1 cellular context compared by ENCODE assay signal in the genomic region with DNA sequence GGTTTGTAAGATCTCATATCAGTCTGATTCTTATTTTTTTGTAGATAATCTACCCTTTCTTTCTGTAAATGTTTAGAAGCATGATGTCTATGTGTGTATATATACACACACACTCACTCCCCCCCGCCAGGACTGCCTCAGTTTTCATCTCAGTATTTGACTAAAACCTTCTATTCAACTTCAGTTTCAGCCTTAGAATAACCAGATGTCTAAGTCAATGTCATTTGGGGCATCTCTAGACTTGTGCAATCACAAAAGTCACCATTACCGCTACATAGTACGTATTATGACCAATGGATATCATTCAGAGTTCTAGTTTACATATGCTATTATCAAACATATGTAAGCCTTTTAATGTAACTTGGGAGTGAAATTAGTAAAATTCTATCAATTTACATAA.
TF ChIP-seq lines count a peak whose summit lies in the region.

No MANE protein-coding gene starts in this region.

TF ChIP-seq in GM23338, 12 proteins besides CTCF, POLR2A, EP300 and RAD21 (continued from another document):
- TF ChIP-seq, protein P1, sequence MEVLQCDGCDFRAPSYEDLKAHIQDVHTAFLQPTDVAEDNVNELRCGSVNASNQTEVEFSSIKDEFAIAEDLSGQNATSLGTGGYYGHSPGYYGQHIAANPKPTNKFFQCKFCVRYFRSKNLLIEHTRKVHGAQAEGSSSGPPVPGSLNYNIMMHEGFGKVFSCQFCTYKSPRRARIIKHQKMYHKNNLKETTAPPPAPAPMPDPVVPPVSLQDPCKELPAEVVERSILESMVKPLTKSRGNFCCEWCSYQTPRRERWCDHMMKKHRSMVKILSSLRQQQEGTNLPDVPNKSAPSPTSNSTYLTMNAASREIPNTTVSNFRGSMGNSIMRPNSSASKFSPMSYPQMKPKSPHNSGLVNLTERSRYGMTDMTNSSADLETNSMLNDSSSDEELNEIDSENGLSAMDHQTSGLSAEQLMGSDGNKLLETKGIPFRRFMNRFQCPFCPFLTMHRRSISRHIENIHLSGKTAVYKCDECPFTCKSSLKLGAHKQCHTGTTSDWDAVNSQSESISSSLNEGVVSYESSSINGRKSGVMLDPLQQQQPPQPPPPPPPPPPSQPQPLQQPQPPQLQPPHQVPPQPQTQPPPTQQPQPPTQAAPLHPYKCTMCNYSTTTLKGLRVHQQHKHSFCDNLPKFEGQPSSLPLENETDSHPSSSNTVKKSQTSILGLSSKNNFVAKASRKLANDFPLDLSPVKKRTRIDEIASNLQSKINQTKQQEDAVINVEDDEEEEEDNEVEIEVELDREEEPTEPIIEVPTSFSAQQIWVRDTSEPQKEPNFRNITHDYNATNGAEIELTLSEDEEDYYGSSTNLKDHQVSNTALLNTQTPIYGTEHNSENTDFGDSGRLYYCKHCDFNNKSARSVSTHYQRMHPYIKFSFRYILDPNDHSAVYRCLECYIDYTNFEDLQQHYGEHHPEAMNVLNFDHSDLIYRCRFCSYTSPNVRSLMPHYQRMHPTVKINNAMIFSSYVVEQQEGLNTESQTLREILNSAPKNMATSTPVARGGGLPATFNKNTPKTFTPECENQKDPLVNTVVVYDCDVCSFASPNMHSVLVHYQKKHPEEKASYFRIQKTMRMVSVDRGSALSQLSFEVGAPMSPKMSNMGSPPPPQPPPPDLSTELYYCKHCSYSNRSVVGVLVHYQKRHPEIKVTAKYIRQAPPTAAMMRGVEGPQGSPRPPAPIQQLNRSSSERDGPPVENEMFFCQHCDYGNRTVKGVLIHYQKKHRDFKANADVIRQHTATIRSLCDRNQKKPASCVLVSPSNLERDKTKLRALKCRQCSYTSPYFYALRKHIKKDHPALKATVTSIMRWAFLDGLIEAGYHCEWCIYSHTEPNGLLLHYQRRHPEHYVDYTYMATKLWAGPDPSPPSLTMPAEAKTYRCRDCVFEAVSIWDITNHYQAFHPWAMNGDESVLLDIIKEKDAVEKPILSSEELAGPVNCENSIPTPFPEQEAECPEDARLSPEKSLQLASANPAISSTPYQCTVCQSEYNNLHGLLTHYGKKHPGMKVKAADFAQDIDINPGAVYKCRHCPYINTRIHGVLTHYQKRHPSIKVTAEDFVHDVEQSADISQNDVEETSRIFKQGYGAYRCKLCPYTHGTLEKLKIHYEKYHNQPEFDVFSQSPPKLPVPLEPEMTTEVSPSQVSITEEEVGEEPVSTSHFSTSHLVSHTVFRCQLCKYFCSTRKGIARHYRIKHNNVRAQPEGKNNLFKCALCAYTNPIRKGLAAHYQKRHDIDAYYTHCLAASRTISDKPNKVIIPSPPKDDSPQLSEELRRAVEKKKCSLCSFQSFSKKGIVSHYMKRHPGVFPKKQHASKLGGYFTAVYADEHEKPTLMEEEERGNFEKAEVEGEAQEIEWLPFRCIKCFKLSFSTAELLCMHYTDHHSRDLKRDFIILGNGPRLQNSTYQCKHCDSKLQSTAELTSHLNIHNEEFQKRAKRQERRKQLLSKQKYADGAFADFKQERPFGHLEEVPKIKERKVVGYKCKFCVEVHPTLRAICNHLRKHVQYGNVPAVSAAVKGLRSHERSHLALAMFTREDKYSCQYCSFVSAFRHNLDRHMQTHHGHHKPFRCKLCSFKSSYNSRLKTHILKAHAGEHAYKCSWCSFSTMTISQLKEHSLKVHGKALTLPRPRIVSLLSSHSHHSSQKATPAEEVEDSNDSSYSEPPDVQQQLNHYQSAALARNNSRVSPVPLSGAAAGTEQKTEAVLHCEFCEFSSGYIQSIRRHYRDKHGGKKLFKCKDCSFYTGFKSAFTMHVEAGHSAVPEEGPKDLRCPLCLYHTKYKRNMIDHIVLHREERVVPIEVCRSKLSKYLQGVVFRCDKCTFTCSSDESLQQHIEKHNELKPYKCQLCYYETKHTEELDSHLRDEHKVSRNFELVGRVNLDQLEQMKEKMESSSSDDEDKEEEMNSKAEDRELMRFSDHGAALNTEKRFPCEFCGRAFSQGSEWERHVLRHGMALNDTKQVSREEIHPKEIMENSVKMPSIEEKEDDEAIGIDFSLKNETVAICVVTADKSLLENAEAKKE (CRISPR knock-in tag; IDR thresholded peaks at IDR 0.05): no peak
- TF ChIP-seq, protein P2, sequence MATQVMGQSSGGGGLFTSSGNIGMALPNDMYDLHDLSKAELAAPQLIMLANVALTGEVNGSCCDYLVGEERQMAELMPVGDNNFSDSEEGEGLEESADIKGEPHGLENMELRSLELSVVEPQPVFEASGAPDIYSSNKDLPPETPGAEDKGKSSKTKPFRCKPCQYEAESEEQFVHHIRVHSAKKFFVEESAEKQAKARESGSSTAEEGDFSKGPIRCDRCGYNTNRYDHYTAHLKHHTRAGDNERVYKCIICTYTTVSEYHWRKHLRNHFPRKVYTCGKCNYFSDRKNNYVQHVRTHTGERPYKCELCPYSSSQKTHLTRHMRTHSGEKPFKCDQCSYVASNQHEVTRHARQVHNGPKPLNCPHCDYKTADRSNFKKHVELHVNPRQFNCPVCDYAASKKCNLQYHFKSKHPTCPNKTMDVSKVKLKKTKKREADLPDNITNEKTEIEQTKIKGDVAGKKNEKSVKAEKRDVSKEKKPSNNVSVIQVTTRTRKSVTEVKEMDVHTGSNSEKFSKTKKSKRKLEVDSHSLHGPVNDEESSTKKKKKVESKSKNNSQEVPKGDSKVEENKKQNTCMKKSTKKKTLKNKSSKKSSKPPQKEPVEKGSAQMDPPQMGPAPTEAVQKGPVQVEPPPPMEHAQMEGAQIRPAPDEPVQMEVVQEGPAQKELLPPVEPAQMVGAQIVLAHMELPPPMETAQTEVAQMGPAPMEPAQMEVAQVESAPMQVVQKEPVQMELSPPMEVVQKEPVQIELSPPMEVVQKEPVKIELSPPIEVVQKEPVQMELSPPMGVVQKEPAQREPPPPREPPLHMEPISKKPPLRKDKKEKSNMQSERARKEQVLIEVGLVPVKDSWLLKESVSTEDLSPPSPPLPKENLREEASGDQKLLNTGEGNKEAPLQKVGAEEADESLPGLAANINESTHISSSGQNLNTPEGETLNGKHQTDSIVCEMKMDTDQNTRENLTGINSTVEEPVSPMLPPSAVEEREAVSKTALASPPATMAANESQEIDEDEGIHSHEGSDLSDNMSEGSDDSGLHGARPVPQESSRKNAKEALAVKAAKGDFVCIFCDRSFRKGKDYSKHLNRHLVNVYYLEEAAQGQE (IDR thresholded peaks at IDR 0.05; ENCODE audit: unreplicated experiment): no peak
- no peak for TF ChIP-seq NANOG (IDR thresholded peaks at IDR 0.05; ENCODE audit: borderline replicate concordance)
- TF ChIP-seq, protein P3, sequence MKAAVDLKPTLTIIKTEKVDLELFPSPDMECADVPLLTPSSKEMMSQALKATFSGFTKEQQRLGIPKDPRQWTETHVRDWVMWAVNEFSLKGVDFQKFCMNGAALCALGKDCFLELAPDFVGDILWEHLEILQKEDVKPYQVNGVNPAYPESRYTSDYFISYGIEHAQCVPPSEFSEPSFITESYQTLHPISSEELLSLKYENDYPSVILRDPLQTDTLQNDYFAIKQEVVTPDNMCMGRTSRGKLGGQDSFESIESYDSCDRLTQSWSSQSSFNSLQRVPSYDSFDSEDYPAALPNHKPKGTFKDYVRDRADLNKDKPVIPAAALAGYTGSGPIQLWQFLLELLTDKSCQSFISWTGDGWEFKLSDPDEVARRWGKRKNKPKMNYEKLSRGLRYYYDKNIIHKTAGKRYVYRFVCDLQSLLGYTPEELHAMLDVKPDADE (IDR thresholded peaks at IDR 0.05): no peak
- no peak for TF ChIP-seq STAT1 (IDR thresholded peaks at IDR 0.05; ENCODE audit: unreplicated experiment)
- TF ChIP-seq EZH2 (IDR thresholded peaks at IDR 0.05; ENCODE audit: low read depth, unreplicated experiment): no peak
